1 cellular context compared by ENCODE assay signal in the genomic region with DNA sequence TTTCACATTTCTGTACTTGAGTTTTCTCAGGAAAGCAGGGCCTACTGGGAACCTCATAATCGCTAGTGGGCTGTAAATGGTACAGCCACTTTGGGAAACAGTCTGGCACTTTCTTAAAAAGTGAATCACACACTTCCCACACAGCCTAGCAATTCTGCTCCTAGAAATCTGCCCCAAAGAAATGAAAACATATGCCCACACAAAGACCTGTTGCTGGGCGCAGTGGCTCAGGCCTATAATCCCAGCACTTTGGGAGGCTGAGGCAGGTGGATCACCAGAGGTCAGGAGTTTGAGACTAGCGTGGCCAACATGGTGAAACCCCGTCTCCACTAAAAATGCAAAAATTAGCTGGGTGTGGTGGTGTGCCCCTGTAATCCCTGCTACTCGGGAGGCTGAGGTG.
TF ChIP-seq lines count a peak whose summit lies in the region.
"Not testable (repeated sequence)": the region's sequence is repeated elsewhere in the genome, so short reads cannot be mapped to it uniquely, and the experiment has no call there.

No MANE protein-coding gene starts in this region.

- TF ChIP-seq CTCF in HEK293 (tag by site-specific recombination; IDR thresholded peaks at IDR 0.05): not testable (repeated sequence)

- POLR2A ChIA-PET in HEK293 (lab: Yijun Ruan, JAX): interaction anchor here (1.0 kb wide), 1 partner anchor 35 kb away, joined by 6 read pairs; no protein-coding TSS in a partner anchor

- H3K9me3 ChIP-seq in HEK293 (ENCODE audit: control insufficient read depth, insufficient read depth, low read depth, low read length): not testable (repeated sequence)

- not testable (repeated sequence) for H3K4me3 ChIP-seq in HEK293 (ENCODE audit: low read depth, low read length)

- not testable (repeated sequence) for H3K36me3 ChIP-seq in HEK293 (ENCODE audit: control insufficient read depth in 2 of 2, insufficient read depth in 1 of 2, low read length in 2 of 2)

- H3K27ac ChIP-seq in HEK293 (ENCODE audit: extremely low read depth, low read depth, low read length): not testable (repeated sequence)

- not testable (repeated sequence) for H3K4me1 ChIP-seq in HEK293 (ENCODE audit: control insufficient read depth, insufficient read depth, low read length)

- CTCF ChIA-PET in HEK293 (lab: Yijun Ruan, JAX): not testable (repeated sequence)

TF ChIP-seq in HEK293, 187 proteins besides CTCF, POLR2A, EP300 and RAD21:
- TF ChIP-seq SCRT2 (tag by site-specific recombination; IDR thresholded peaks at IDR 0.05) (peak; percentile 47), ZNF140 (tag by site-specific recombination; IDR thresholded peaks at IDR 0.05) (peak; percentile 92)
TF ChIP-seq in HEK293: peak in this region for 2; not testable (repeated sequence) for 185.
